1 cellular context compared by ENCODE assay signal in the genomic region with DNA sequence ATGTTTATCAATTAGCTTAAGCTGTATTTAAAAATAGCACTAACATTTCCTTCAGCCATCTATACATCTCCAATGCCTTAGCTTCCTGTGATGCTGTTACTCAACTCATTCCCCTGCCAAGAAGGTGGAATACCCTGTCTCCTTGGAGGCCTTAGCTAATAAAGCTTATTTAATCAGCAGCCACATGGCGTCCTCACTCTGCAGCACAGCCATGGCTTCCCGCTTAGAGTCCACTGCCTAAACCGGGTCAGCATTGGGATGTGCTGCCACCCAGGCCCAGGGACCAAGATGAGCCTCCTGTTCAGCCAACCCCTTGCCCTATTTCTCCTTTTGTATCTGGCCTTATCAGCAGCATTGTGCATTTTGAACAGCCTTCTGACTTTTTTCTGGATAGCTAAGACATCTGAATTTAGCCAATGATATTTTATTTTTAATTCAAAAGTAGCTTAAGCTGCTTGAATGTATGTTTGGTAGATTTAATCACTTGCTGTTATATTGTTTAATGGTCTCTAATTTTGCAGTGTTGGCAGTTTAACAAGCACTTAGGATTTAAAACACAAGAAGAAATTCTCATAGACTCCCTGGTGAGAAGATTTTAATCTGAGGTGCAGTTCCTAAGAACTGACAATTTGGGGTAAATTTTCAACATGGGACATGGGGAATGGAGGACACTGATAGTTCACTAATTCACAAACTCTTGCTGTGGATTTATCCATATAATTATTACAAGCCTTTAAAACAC.
TF ChIP-seq lines count a peak whose summit lies in the region.

No MANE protein-coding gene starts in this region.

TF ChIP-seq in liver, 16 proteins besides CTCF, POLR2A, EP300 and RAD21 (continued from another document):
- TF ChIP-seq, protein P1, sequence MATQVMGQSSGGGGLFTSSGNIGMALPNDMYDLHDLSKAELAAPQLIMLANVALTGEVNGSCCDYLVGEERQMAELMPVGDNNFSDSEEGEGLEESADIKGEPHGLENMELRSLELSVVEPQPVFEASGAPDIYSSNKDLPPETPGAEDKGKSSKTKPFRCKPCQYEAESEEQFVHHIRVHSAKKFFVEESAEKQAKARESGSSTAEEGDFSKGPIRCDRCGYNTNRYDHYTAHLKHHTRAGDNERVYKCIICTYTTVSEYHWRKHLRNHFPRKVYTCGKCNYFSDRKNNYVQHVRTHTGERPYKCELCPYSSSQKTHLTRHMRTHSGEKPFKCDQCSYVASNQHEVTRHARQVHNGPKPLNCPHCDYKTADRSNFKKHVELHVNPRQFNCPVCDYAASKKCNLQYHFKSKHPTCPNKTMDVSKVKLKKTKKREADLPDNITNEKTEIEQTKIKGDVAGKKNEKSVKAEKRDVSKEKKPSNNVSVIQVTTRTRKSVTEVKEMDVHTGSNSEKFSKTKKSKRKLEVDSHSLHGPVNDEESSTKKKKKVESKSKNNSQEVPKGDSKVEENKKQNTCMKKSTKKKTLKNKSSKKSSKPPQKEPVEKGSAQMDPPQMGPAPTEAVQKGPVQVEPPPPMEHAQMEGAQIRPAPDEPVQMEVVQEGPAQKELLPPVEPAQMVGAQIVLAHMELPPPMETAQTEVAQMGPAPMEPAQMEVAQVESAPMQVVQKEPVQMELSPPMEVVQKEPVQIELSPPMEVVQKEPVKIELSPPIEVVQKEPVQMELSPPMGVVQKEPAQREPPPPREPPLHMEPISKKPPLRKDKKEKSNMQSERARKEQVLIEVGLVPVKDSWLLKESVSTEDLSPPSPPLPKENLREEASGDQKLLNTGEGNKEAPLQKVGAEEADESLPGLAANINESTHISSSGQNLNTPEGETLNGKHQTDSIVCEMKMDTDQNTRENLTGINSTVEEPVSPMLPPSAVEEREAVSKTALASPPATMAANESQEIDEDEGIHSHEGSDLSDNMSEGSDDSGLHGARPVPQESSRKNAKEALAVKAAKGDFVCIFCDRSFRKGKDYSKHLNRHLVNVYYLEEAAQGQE (IDR thresholded peaks at IDR 0.05) = no peak
- TF ChIP-seq, protein P2, sequence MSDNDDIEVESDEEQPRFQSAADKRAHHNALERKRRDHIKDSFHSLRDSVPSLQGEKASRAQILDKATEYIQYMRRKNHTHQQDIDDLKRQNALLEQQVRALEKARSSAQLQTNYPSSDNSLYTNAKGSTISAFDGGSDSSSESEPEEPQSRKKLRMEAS (IDR thresholded peaks at IDR 0.05) = no peak
- TF ChIP-seq NR2F2 (IDR thresholded peaks at IDR 0.05) (no peak), FOXA2 (IDR thresholded peaks at IDR 0.05) (no peak)
